20 cellular contexts compared by ENCODE assay signal in the genomic region with DNA sequence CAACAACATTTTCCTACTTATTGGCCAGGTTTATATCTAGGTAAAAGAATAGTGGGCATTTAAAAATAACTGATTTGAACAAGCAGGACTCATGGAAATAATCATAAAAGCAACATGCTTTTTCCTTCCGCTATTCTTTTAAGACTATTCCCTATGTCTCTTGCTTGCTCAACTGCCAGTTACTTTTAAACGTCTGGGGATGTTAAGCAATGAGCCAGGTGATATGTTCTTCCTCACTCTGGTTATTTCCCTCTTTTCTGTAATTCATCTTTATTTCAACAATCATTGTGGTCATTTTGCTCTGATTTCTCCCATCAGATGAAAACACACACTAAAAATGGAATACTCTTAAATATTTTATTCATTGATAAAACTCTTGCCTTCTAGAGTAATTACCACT.
"Had no signal": no experiment of that assay in that cellular context is flagged by ENCODE, and none has a peak within 500 bp of the region (broad histone marks: within the 10 kb centered on the region; RNA-seq: fewer than 3 reads in every experiment).

No MANE protein-coding gene starts in this region.

- H3K27ac ChIP-seq: SJCRH30 had no signal

- H3K4me3 ChIP-seq: SJCRH30 had no signal

- DNase-seq: activated B cell treated with CpG ODN at 0.5 μM for 24 hours; activated CD4-positive, alpha-beta T cell treated with anti-CD3 and anti-CD28 coated beads for 1 hour; activated CD4-positive, alpha-beta T cell treated with anti-CD3 and anti-CD28 coated beads, Interleukin-2, amount 10 ng/mL, durations not matched to agents 24 days and 14 days; activated CD4-positive, alpha-beta T cell treated with anti-CD3 and anti-CD28 coated beads, Interleukin-2, amount 50 U/mL, for 48 hours; activated CD8-positive, alpha-beta memory T cell treated with anti-CD3 and anti-CD28 coated beads, Interleukin-2, amount 10 ng/mL, durations not matched to agents 7 days and 5 days; activated effector memory CD4-positive, alpha-beta T cell treated with anti-CD3 and anti-CD28 coated beads, Interleukin-2, amount 50 U/mL, for 16 hours; activated naive CD4-positive, alpha-beta T cell treated with Interleukin-2 at 50 U/mL for 16 hours; activated T-cell treated with anti-CD3 and anti-CD28 coated beads, Interleukin-2, amount 50 U/mL, for 4 hours; amygdala; Karpas-422; MM.1S; NCI-H1105; NCI-H1436; NCI-H1694 treated with DMSO at 0.1 percent for 48 hours; NCI-H2029 treated with DMSO at 0.1 percent for 48 hours; NCI-H510A treated with DMSO at 0.1 percent for 48 hours; NCI-H69; NK-92 treated with Interleukin-12 subunit alpha and Interleukin-12 subunit beta, amount 100 ng/mL, for 24 hours; SJCRH30; SK-N-SH had no signal

- H3K9me3 ChIP-seq: SK-N-SH had no signal

- H3K9ac ChIP-seq: SK-N-SH had no signal

- H3K4me2 ChIP-seq: SK-N-SH had no signal

- H3K27me3 ChIP-seq: SJCRH30 had no signal

- H3K36me3 ChIP-seq: SJCRH30 had no signal
